ENCODE assay signal across 12 cellular contexts in genomic region chr11:105099619-105100018, GRCh38. TPM values are rescaled to one million over a fixed set of nuclear protein-coding genes. Genes with fewer than 3 reads are reported as not detected.
DNase-seq lines count a peak whose midpoint lies in the region; ATAC-seq and TF ChIP-seq lines count a peak whose summit lies in the region.
"Not testable (repeated sequence)": the region's sequence is repeated elsewhere in the genome, so short reads cannot be mapped to it uniquely, and the experiment has no call there.
"Had no signal": no experiment of that assay in that cellular context is flagged by ENCODE, and none has a peak within 500 bp of the region (broad histone marks: within the 10 kb centered on the region; RNA-seq: fewer than 3 reads in every experiment).

No MANE protein-coding gene starts in this region.

- not testable (repeated sequence) for TF ChIP-seq CTCF in CD14-positive monocyte (IDR thresholded peaks at IDR 0.05); HFFc6 (IDR thresholded peaks at IDR 0.05)

- POLR2A ChIA-PET in naive thymus-derived CD4-positive, alpha-beta T cell (lab: Charles Lee) = not testable (repeated sequence)

- H3K4me1 Mint-ChIP-seq in CD14-positive monocyte = peaks cover 38% of the 10 kb centered on the region
- H3K4me1 Mint-ChIP-seq in HFFc6 (ENCODE audit: low read depth) = peaks cover 21% of the 10 kb centered on the region
- H3K4me1 Mint-ChIP-seq in T-helper 17 cell = peaks cover 29% of the 10 kb centered on the region
- H3K4me1 Mint-ChIP-seq in activated CD8-positive, alpha-beta memory T cell treated with anti-CD3 and anti-CD28 coated beads, Interleukin-2, amount 10 ng/mL, durations not matched to agents 7 days and 5 days = peaks cover 39% of the 10 kb centered on the region
- peaks cover 21 to 41% (median 30%) of the 10 kb centered on the region in 7 donors for H3K4me1 Mint-ChIP-seq in naive thymus-derived CD4-positive, alpha-beta T cell
- peaks cover 23% of the 10 kb centered on the region for H3K4me1 Mint-ChIP-seq in stimulated activated naive CD8-positive, alpha-beta T cell treated with anti-CD3 and anti-CD28 coated beads, Interleukin-15, amount 100 ng/mL, for 72 hours

- CTCF ChIA-PET in activated CD8-positive, alpha-beta memory T cell treated with anti-CD3 and anti-CD28 coated beads, Interleukin-2, amount 10 ng/mL, durations not matched to agents 7 days and 5 days (lab: Charles Lee) = not testable (repeated sequence)
- CTCF ChIA-PET in naive thymus-derived CD4-positive, alpha-beta T cell (lab: Charles Lee) = interaction anchor here (0.7 kb wide), 1 partner anchor 281 kb away, joined by 5 read pairs; no protein-coding TSS in a partner anchor

- not testable (repeated sequence) for H3K9me3 ChIP-seq in T-helper 17 cell (ENCODE audit: control insufficient read depth, low read length, poor library complexity, severe bottlenecking); effector memory CD4-positive, alpha-beta T cell (ENCODE audit: control insufficient read depth, low read length); naive thymus-derived CD4-positive, alpha-beta T cell (ENCODE audit: control insufficient read depth in 2 of 3, low read length in 3 of 3)

- not testable (repeated sequence) for DNase-seq in CD14-positive monocyte (ENCODE audit: low spot score); HFFc6; T-helper 17 cell; activated CD8-positive, alpha-beta memory T cell treated with anti-CD3 and anti-CD28 coated beads, Interleukin-2, amount 10 ng/mL, durations not matched to agents 7 days and 5 days; activated naive CD4-positive, alpha-beta T cell treated with anti-CD3 and anti-CD28 coated beads, Interleukin-2, amount 50 U/mL, for 72 hours (ENCODE audit: low spot score in 2 of 2); effector memory CD4-positive, alpha-beta T cell; naive thymus-derived CD4-positive, alpha-beta T cell; stimulated activated naive CD8-positive, alpha-beta T cell treated with anti-CD3 and anti-CD28 coated beads, Interleukin-15, amount 100 ng/mL, for 72 hours

- not testable (repeated sequence) for H3K4me3 Mint-ChIP-seq in CD14-positive monocyte; HFFc6; stimulated activated naive CD8-positive, alpha-beta T cell treated with anti-CD3 and anti-CD28 coated beads, Interleukin-15, amount 100 ng/mL, for 72 hours
- H3K4me3 Mint-ChIP-seq in T-helper 17 cell = peak overlapping the region; percentile 93
- H3K4me3 Mint-ChIP-seq in activated CD8-positive, alpha-beta memory T cell treated with anti-CD3 and anti-CD28 coated beads, Interleukin-2, amount 10 ng/mL, durations not matched to agents 7 days and 5 days = peak overlapping the region; percentile 87
- peak overlapping the region in 3 of 10 donors; percentile 7 to 87 (median 32) for H3K4me3 Mint-ChIP-seq in naive thymus-derived CD4-positive, alpha-beta T cell

- intact Hi-C loops in CD14-positive monocyte (cut with micrococcal nuclease) = loop anchor here in 1 of 2 donors (5.0 to 10.0 kb wide), 2 partner anchors 42 to 65 kb away; partner anchors contain the start of gene CASP1
- intact Hi-C loops in naive thymus-derived CD4-positive, alpha-beta T cell (cut with micrococcal nuclease) = loop anchor here (1.0 to 5.0 kb wide), 4 partner anchors 29 to 395 kb away; partner anchors contain the start of gene CASP4 (in 1 of the 2)

- H3K4me3 ChIP-seq in effector memory CD4-positive, alpha-beta T cell (ENCODE audit: insufficient read depth, low read depth, low read length, poor library complexity, severe bottlenecking) = peak overlapping the region; percentile 2
- H3K4me3 ChIP-seq in naive thymus-derived CD4-positive, alpha-beta T cell (ENCODE audit: low read length) = peak overlapping the region; percentile 53

- not testable (repeated sequence) for H3K36me3 ChIP-seq in effector memory CD4-positive, alpha-beta T cell (ENCODE audit: control insufficient read depth, insufficient read depth, low read length); naive thymus-derived CD4-positive, alpha-beta T cell (ENCODE audit: control insufficient read depth in 2 of 3, insufficient read depth in 3 of 3, low read length in 3 of 3)

- H3K27ac Mint-ChIP-seq in CD14-positive monocyte (peak overlapping the region; percentile 79 to 98 (median 96)), HFFc6 (peak overlapping the region; percentile 55; the same call in 1 of the 2 replicates), T-helper 17 cell (peak overlapping the region; percentile 95)
- H3K27ac Mint-ChIP-seq in activated CD8-positive, alpha-beta memory T cell treated with anti-CD3 and anti-CD28 coated beads, Interleukin-2, amount 10 ng/mL, durations not matched to agents 7 days and 5 days = peak overlapping the region; percentile 92
- H3K27ac Mint-ChIP-seq in activated naive CD4-positive, alpha-beta T cell treated with anti-CD3 and anti-CD28 coated beads, Interleukin-2, amount 50 U/mL, for 72 hours = peak overlapping the region in 1 of 2 donors; percentile 16
- peak overlapping the region in 2 of 9 donors; percentile 69 to 93 for H3K27ac Mint-ChIP-seq in naive thymus-derived CD4-positive, alpha-beta T cell
- H3K27ac Mint-ChIP-seq in stimulated activated naive CD8-positive, alpha-beta T cell treated with anti-CD3 and anti-CD28 coated beads, Interleukin-15, amount 100 ng/mL, for 72 hours = peak overlapping the region in 1 of 2 donors; percentile 12

- H3K36me3 Mint-ChIP-seq in CD14-positive monocyte; HFFc6 (ENCODE audit: low read depth); T-helper 17 cell (ENCODE audit: low read depth); activated naive CD4-positive, alpha-beta T cell treated with anti-CD3 and anti-CD28 coated beads, Interleukin-2, amount 50 U/mL, for 72 hours: not testable (repeated sequence)
- H3K36me3 Mint-ChIP-seq in activated CD8-positive, alpha-beta memory T cell treated with anti-CD3 and anti-CD28 coated beads, Interleukin-2, amount 10 ng/mL, durations not matched to agents 7 days and 5 days = peaks cover 47% of the 10 kb centered on the region
- peaks cover 0 to 34% (median 0%) of the 10 kb centered on the region in 5 donors for H3K36me3 Mint-ChIP-seq in naive thymus-derived CD4-positive, alpha-beta T cell

- H3K27me3 Mint-ChIP-seq in CD14-positive monocyte (ENCODE audit: low read depth in 3 of 3); HFFc6 (ENCODE audit: insufficient read depth); T-helper 17 cell; activated CD8-positive, alpha-beta memory T cell treated with anti-CD3 and anti-CD28 coated beads, Interleukin-2, amount 10 ng/mL, durations not matched to agents 7 days and 5 days; naive thymus-derived CD4-positive, alpha-beta T cell; stimulated activated naive CD8-positive, alpha-beta T cell treated with anti-CD3 and anti-CD28 coated beads, Interleukin-15, amount 100 ng/mL, for 72 hours: not testable (repeated sequence)

- H3K27ac ChIP-seq in effector memory CD4-positive, alpha-beta T cell (ENCODE audit: insufficient read depth, low read length, poor library complexity, severe bottlenecking) = peak overlapping the region; percentile 31
- not testable (repeated sequence) for H3K27ac ChIP-seq in naive thymus-derived CD4-positive, alpha-beta T cell (ENCODE audit: low read depth, low read length)

- H3K4me1 ChIP-seq in effector memory CD4-positive, alpha-beta T cell (ENCODE audit: control insufficient read depth, insufficient read depth, low read length, poor library complexity, severe bottlenecking) = not testable (repeated sequence)
- peaks cover 6 to 18% of the 10 kb centered on the region in 2 donors for H3K4me1 ChIP-seq in naive thymus-derived CD4-positive, alpha-beta T cell (ENCODE audit: control insufficient read depth in 2 of 2, insufficient read depth in 2 of 2, low read length in 2 of 2)

- H3K27me3 ChIP-seq in effector memory CD4-positive, alpha-beta T cell (replicated peaks; ENCODE audit: control insufficient read depth, insufficient read depth, low read length, poor library complexity, severe bottlenecking); naive thymus-derived CD4-positive, alpha-beta T cell (ENCODE audit: control insufficient read depth in 2 of 2, insufficient read depth in 2 of 2, low read length in 2 of 2): not testable (repeated sequence)

- peak; percentile 57 for ATAC-seq in T-helper 17 cell
- ATAC-seq in activated CD8-positive, alpha-beta memory T cell treated with anti-CD3 and anti-CD28 coated beads, Interleukin-2, amount 10 ng/mL, durations not matched to agents 7 days and 5 days = peak; percentile 60
- ATAC-seq in activated naive CD4-positive, alpha-beta T cell treated with anti-CD3 and anti-CD28 coated beads, Interleukin-2, amount 50 U/mL, for 72 hours = peak; percentile 37 to 67
- ATAC-seq in naive thymus-derived CD4-positive, alpha-beta T cell = peak; percentile 58
- peak; percentile 50 for ATAC-seq in stimulated activated naive CD8-positive, alpha-beta T cell treated with anti-CD3 and anti-CD28 coated beads, Interleukin-15, amount 100 ng/mL, for 72 hours

- H3K9me3 Mint-ChIP-seq in CD14-positive monocyte; HFFc6; activated CD8-positive, alpha-beta memory T cell treated with anti-CD3 and anti-CD28 coated beads, Interleukin-2, amount 10 ng/mL, durations not matched to agents 7 days and 5 days (ENCODE audit: low read depth); activated naive CD4-positive, alpha-beta T cell treated with anti-CD3 and anti-CD28 coated beads, Interleukin-2, amount 50 U/mL, for 72 hours; naive thymus-derived CD4-positive, alpha-beta T cell; stimulated activated naive CD8-positive, alpha-beta T cell treated with anti-CD3 and anti-CD28 coated beads, Interleukin-15, amount 100 ng/mL, for 72 hours: not testable (repeated sequence)

RNA-seq across cellular contexts. Expression of gene CARD18, which starts 40.0 kb away (rescaled TPM):
- polyA plus RNA-seq in CD14-positive monocyte = not detected
- not detected for total RNA-seq in HFFc6 (2021; fragmentation: NEBNext Ultra II Directional; extraction: Animal tissue kit (Norgen Biotek cat#: 25700))
- total RNA-seq in T-helper 17 cell = not detected
- not detected for total RNA-seq in activated CD8-positive, alpha-beta memory T cell treated with anti-CD3 and anti-CD28 coated beads, Interleukin-2, amount 10 ng/mL, durations not matched to agents 7 days and 5 days
- total RNA-seq in activated naive CD4-positive, alpha-beta T cell treated with anti-CD3 and anti-CD28 coated beads, Interleukin-2, amount 50 U/mL, for 72 hours = not detected
- not detected for total RNA-seq in naive thymus-derived CD4-positive, alpha-beta T cell
- not detected for polyA plus RNA-seq in naive thymus-derived CD4-positive, alpha-beta T cell
- total RNA-seq: GM23248, HT1080, LHCN-M2 had no signal
- polyA plus RNA-seq: BJ, GM23248 had no signal

RNA-seq across cellular contexts. Expression of gene CARD16, which starts 54.5 kb away (rescaled TPM):
- 100 to 1,000 TPM; 671 to 731 TPM for polyA plus RNA-seq in CD14-positive monocyte
- 10 to 100 TPM in 1 of 6 experiments, 1 to 10 TPM in 5; 6.4 to 11.2 (median 9.4) TPM for total RNA-seq in HFFc6 (2021; fragmentation: NEBNext Ultra II Directional; extraction: Animal tissue kit (Norgen Biotek cat#: 25700))
- 10 to 100 TPM; 49.1 to 55.4 TPM for total RNA-seq in T-helper 17 cell
- 10 to 100 TPM; 70.3 to 92.0 TPM for total RNA-seq in activated CD8-positive, alpha-beta memory T cell treated with anti-CD3 and anti-CD28 coated beads, Interleukin-2, amount 10 ng/mL, durations not matched to agents 7 days and 5 days
- 10 to 100 TPM in 1 of 2 donors, 1 to 10 TPM in 1; 9.7 to 11.1 TPM for total RNA-seq in activated naive CD4-positive, alpha-beta T cell treated with anti-CD3 and anti-CD28 coated beads, Interleukin-2, amount 50 U/mL, for 72 hours
- total RNA-seq in naive thymus-derived CD4-positive, alpha-beta T cell = 100 to 1,000 TPM in 1 of 5 experiments, 10 to 100 TPM in 4; 37.1 to 103 (median 42.4) TPM
- polyA plus RNA-seq in naive thymus-derived CD4-positive, alpha-beta T cell = 100 to 1,000 TPM; 168 to 184 TPM
- total RNA-seq: GM23248, LHCN-M2 had no signal
- polyA plus RNA-seq: GM23248 had no signal
